Comparison of ENCODE assay signal across 14 cellular contexts in genomic region chr11:108648528-108648885, GRCh38. TPM values are rescaled to one million over a fixed set of nuclear protein-coding genes. Genes with fewer than 3 reads are reported as not detected.
A peak's percentile ranks its signal among the peaks of the same experiment; 100 is the strongest.
DNase-seq lines count a peak whose midpoint lies in the region; ATAC-seq and TF ChIP-seq lines count a peak whose summit lies in the region.
"Had no signal": no experiment of that assay in that cellular context is flagged by ENCODE, and none has a peak within 500 bp of the region (broad histone marks: within the 10 kb centered on the region; RNA-seq: fewer than 3 reads in every experiment).

No MANE protein-coding gene starts in this region.

- intact Hi-C loops in heart left ventricle (cut with DNase I) (loop anchor here (1.0 to 10.0 kb wide), 10 partner anchors 144 to 644 kb away; partner anchors contain the start of genes POGLUT3 (in 2 of the 10), ACAT1 (in 1 of the 10), C11orf65 (in 1 of the 10) and CUL5 (in 1 of the 10)), right cardiac atrium (cut with DNase I) (loop anchor here in 1 of 4 donors (5.0 to 10.0 kb wide), 2 partner anchors 154 to 226 kb away; partner anchors contain the start of gene POGLUT3)

- no peak for DNase-seq in heart left ventricle
- no peak for DNase-seq in right cardiac atrium
- no peak for DNase-seq in adipocyte (ENCODE audit: low read depth)
- no peak for DNase-seq in suprapubic skin (ENCODE audit: low spot score in 2 of 2)
- no peak for DNase-seq in stimulated activated effector memory CD8-positive, alpha-beta T cell treated with anti-CD3 and anti-CD28 coated beads, Interleukin-12 subunit alpha, Interleukin-12 subunit beta, amount 100 ng/mL, for 72 hours (ENCODE audit: low spot score in 2 of 2)
- no peak for DNase-seq in NCI-H2227 (lab: John Stamatoyannopoulos, UW; ENCODE audit: unreplicated experiment)

- H3K4me3 ChIP-seq in heart left ventricle (peak overlapping the region in 3 of 12 donors; percentile 12 to 27 (median 24)), right cardiac atrium (ENCODE audit: low read length) (no peak overlapping the region), adipocyte (ENCODE audit: low read length) (no peak overlapping the region), suprapubic skin (no peak overlapping the region)
- H3K4me3 ChIP-seq: A549; BLaER1 treated with 17β-estradiol and CSF1 and Interleukin-3, amounts not matched to agents 10 nM and 100 nM; coronary artery; ovary; Peyer's patch had no signal

- H3K4me1 ChIP-seq in heart left ventricle (peaks cover 0 to 5% (median 0%) of the 10 kb centered on the region in 12 donors), right cardiac atrium (ENCODE audit: control insufficient read depth, insufficient read depth, low read length) (no peaks in the 10 kb centered on the region), adipocyte (ENCODE audit: control insufficient read depth, insufficient read depth, low read length) (peaks cover 19% of the 10 kb centered on the region), suprapubic skin (peaks cover 5% of the 10 kb centered on the region)
- H3K4me1 ChIP-seq: A549; BLaER1 treated with 17β-estradiol and CSF1 and Interleukin-3, amounts not matched to agents 10 nM and 100 nM; Peyer's patch had no signal

- no peaks in the 10 kb centered on the region for H3K9me3 Mint-ChIP-seq in stimulated activated effector memory CD8-positive, alpha-beta T cell treated with anti-CD3 and anti-CD28 coated beads, Interleukin-12 subunit alpha, Interleukin-12 subunit beta, amount 100 ng/mL, for 72 hours
- H3K9me3 Mint-ChIP-seq: activated naive CD4-positive, alpha-beta T cell treated with anti-CD3 and anti-CD28 coated beads for 36 hours had no signal

- TF ChIP-seq POLR2A in heart left ventricle (IDR thresholded peaks at IDR 0.05) = no peak
- no peak for TF ChIP-seq POLR2A in suprapubic skin (IDR thresholded peaks at IDR 0.05)

- ATAC-seq in heart left ventricle = no peak
- no peak for ATAC-seq in right cardiac atrium
- no peak for ATAC-seq in stimulated activated effector memory CD8-positive, alpha-beta T cell treated with anti-CD3 and anti-CD28 coated beads, Interleukin-12 subunit alpha, Interleukin-12 subunit beta, amount 100 ng/mL, for 72 hours
- ATAC-seq in GM21515 (IDR thresholded peaks at IDR 0.05; ENCODE audit: unreplicated experiment) = no peak

- H3K4me1 Mint-ChIP-seq in stimulated activated effector memory CD8-positive, alpha-beta T cell treated with anti-CD3 and anti-CD28 coated beads, Interleukin-12 subunit alpha, Interleukin-12 subunit beta, amount 100 ng/mL, for 72 hours = no peaks in the 10 kb centered on the region

- H3K4me3 Mint-ChIP-seq in stimulated activated effector memory CD8-positive, alpha-beta T cell treated with anti-CD3 and anti-CD28 coated beads, Interleukin-12 subunit alpha, Interleukin-12 subunit beta, amount 100 ng/mL, for 72 hours = no peak overlapping the region
- H3K4me3 Mint-ChIP-seq: activated naive CD4-positive, alpha-beta T cell treated with anti-CD3 and anti-CD28 coated beads for 36 hours had no signal

- H3K36me3 ChIP-seq in heart left ventricle = no peaks in the 10 kb centered on the region
- no peaks in the 10 kb centered on the region for H3K36me3 ChIP-seq in adipocyte (ENCODE audit: control insufficient read depth, insufficient read depth, low read length, severe bottlenecking)
- H3K36me3 ChIP-seq in suprapubic skin = no peaks in the 10 kb centered on the region
- H3K36me3 ChIP-seq: BLaER1 treated with 17β-estradiol and CSF1 and Interleukin-3, amounts not matched to agents 10 nM and 100 nM; ovary; Peyer's patch had no signal

- H3K27me3 ChIP-seq in heart left ventricle (no peaks in the 10 kb centered on the region), right cardiac atrium (ENCODE audit: control insufficient read depth, insufficient read depth) (no peaks in the 10 kb centered on the region), adipocyte (replicated peaks; ENCODE audit: control insufficient read depth, insufficient read depth, low read length) (no peaks in the 10 kb centered on the region), layer of hippocampus (ENCODE audit: control insufficient read depth, insufficient read depth, low read length) (no peaks in the 10 kb centered on the region), suprapubic skin (no peaks in the 10 kb centered on the region)
- H3K27me3 ChIP-seq: BLaER1 treated with 17β-estradiol and CSF1 and Interleukin-3, amounts not matched to agents 10 nM and 100 nM; ovary; Peyer's patch had no signal

- no peak for TF ChIP-seq EP300 in suprapubic skin (IDR thresholded peaks at IDR 0.05)

- H3K9me3 ChIP-seq in heart left ventricle = peaks cover 0 to 6% (median 0%) of the 10 kb centered on the region in 12 donors
- no peaks in the 10 kb centered on the region for H3K9me3 ChIP-seq in right cardiac atrium (ENCODE audit: control insufficient read depth, low read length)
- H3K9me3 ChIP-seq in adipocyte (ENCODE audit: control insufficient read depth, low read length) = peaks cover 4% of the 10 kb centered on the region
- H3K9me3 ChIP-seq in suprapubic skin = no peaks in the 10 kb centered on the region
- H3K9me3 ChIP-seq: ovary, Peyer's patch had no signal

- no peaks in the 10 kb centered on the region for H3K36me3 Mint-ChIP-seq in stimulated activated effector memory CD8-positive, alpha-beta T cell treated with anti-CD3 and anti-CD28 coated beads, Interleukin-12 subunit alpha, Interleukin-12 subunit beta, amount 100 ng/mL, for 72 hours

- 59 to 74% (median 68%) methylated on average over 2 of the region's 2 CpGs for WGBS in heart left ventricle, 4 donors
- WGBS in right cardiac atrium = 83% methylated on average over 2 of the region's 2 CpGs
- 59% methylated on average over 2 of the region's 2 CpGs for WGBS in suprapubic skin

- H3K9ac ChIP-seq in adipocyte (ENCODE audit: low read length) = peak overlapping the region; percentile 3
- H3K9ac ChIP-seq: BLaER1 treated with 17β-estradiol and CSF1 and Interleukin-3, amounts not matched to agents 10 nM and 100 nM had no signal

- peak overlapping the region in 9 of 12 donors; percentile 54 to 86 (median 78) for H3K27ac ChIP-seq in heart left ventricle
- no peak overlapping the region for H3K27ac ChIP-seq in right cardiac atrium (ENCODE audit: low read length)
- peak overlapping the region; percentile 17 for H3K27ac ChIP-seq in layer of hippocampus (ENCODE audit: low read depth, low read length)
- H3K27ac ChIP-seq in suprapubic skin = peak overlapping the region; percentile 75
- H3K27ac ChIP-seq: A549; BLaER1 treated with 17β-estradiol and CSF1 and Interleukin-3, amounts not matched to agents 10 nM and 100 nM; coronary artery; ovary; Peyer's patch had no signal

- no peak overlapping the region for H3K27ac Mint-ChIP-seq in stimulated activated effector memory CD8-positive, alpha-beta T cell treated with anti-CD3 and anti-CD28 coated beads, Interleukin-12 subunit alpha, Interleukin-12 subunit beta, amount 100 ng/mL, for 72 hours
- H3K27ac Mint-ChIP-seq: activated naive CD4-positive, alpha-beta T cell treated with anti-CD3 and anti-CD28 coated beads for 36 hours had no signal

- no peak for TF ChIP-seq CTCF in heart left ventricle (IDR thresholded peaks at IDR 0.05)
- TF ChIP-seq CTCF in suprapubic skin (IDR thresholded peaks at IDR 0.05) = no peak

RNA-seq across cellular contexts. Expression of gene DDX10, which starts 16.4 kb away (rescaled TPM):
- 10 to 100 TPM in 7 of 9 donors, 1 to 10 TPM in 2; 8.3 to 17.2 (median 12.1) TPM for total RNA-seq in heart left ventricle
- polyA plus RNA-seq in heart left ventricle = 10 to 100 TPM; 12.6 to 14.7 TPM
- total RNA-seq in right cardiac atrium = 10 to 100 TPM; 14.8 to 20.2 (median 15.3) TPM
- polyA plus RNA-seq in right cardiac atrium = 13.2 TPM
- total RNA-seq in suprapubic skin = 10 to 100 TPM; 21.9 to 30.7 (median 27.2) TPM

RNA-seq across cellular contexts. Expression of gene EXPH5, which starts 54.9 kb away (rescaled TPM):
- total RNA-seq in heart left ventricle = 1 to 10 TPM in 6 of 9 donors, under 1 TPM in 3; 0.37 to 4.2 (median 1.3) TPM
- under 1 TPM; 0.14 to 0.27 TPM for polyA plus RNA-seq in heart left ventricle
- total RNA-seq in right cardiac atrium = 1 to 10 TPM; 1.8 to 5.0 (median 2.4) TPM
- 0.41 TPM for polyA plus RNA-seq in right cardiac atrium
- total RNA-seq in suprapubic skin = 100 to 1,000 TPM; 120 to 232 (median 149) TPM

Comparison
In these comparisons a context has a peak if more than half of its experiments do, and no peak if none do; other contexts are left out.
1. RNA of gene EXPH5, which starts 54.9 kb away (total RNA-seq): 120 to 232 TPM in suprapubic skin; 1.8 to 5.0 TPM in right cardiac atrium and 0.37 to 4.2 TPM in heart left ventricle; every median in the first group is over 10 times any median in the second.